Comparison of ENCODE assay signal across 1 cellular context in genomic region chr3:72560857-72561675, GRCh38.
A peak's percentile ranks its signal among the peaks of the same experiment; 100 is the strongest.
TF ChIP-seq lines count a peak whose summit lies in the region.

No MANE protein-coding gene starts in this region.

TF ChIP-seq in WTC11, 78 proteins besides CTCF, POLR2A, EP300 and RAD21:
- TF ChIP-seq ETV6 (CRISPR knock-in tag; IDR thresholded peaks at IDR 0.05) (0 out of 2 replicates have a peak, but pooled peaks have one; percentile 52), ZSCAN18 (CRISPR knock-in tag; IDR thresholded peaks at IDR 0.05) (no peak)
